In the genomic region with DNA sequence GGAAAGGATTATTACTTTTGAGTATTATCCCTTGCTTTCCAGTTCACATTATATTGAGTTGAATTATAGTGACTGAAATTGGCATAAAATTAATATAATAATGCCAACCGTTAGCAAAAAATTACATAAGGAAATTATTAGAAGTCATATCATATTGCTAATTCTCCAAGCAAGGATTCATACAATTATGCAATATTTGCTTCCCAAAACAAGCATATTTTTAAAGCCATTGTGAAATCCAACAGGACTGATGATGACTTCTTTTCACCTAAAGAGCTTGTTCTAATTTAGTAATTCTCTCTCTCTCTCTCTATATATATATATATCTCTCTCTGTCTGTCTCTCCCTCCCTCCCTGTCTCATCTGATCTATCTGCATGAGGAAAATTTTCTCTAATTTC, we compare ENCODE assay signal across 1 cellular context.
TF ChIP-seq lines count a peak whose summit lies in the region.

No MANE protein-coding gene starts in this region.

TF ChIP-seq in GM23338, 12 proteins besides CTCF, POLR2A, EP300 and RAD21 (continued from another document):
- TF ChIP-seq, protein P1, sequence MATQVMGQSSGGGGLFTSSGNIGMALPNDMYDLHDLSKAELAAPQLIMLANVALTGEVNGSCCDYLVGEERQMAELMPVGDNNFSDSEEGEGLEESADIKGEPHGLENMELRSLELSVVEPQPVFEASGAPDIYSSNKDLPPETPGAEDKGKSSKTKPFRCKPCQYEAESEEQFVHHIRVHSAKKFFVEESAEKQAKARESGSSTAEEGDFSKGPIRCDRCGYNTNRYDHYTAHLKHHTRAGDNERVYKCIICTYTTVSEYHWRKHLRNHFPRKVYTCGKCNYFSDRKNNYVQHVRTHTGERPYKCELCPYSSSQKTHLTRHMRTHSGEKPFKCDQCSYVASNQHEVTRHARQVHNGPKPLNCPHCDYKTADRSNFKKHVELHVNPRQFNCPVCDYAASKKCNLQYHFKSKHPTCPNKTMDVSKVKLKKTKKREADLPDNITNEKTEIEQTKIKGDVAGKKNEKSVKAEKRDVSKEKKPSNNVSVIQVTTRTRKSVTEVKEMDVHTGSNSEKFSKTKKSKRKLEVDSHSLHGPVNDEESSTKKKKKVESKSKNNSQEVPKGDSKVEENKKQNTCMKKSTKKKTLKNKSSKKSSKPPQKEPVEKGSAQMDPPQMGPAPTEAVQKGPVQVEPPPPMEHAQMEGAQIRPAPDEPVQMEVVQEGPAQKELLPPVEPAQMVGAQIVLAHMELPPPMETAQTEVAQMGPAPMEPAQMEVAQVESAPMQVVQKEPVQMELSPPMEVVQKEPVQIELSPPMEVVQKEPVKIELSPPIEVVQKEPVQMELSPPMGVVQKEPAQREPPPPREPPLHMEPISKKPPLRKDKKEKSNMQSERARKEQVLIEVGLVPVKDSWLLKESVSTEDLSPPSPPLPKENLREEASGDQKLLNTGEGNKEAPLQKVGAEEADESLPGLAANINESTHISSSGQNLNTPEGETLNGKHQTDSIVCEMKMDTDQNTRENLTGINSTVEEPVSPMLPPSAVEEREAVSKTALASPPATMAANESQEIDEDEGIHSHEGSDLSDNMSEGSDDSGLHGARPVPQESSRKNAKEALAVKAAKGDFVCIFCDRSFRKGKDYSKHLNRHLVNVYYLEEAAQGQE (IDR thresholded peaks at IDR 0.05; ENCODE audit: unreplicated experiment), result no peak
- no peak for TF ChIP-seq ETS1 (IDR thresholded peaks at IDR 0.05)
- no peak for TF ChIP-seq EZH2phosphoT487 (IDR thresholded peaks at IDR 0.05; ENCODE audit: unreplicated experiment)
- no peak for TF ChIP-seq NANOG (IDR thresholded peaks at IDR 0.05; ENCODE audit: borderline replicate concordance)
- TF ChIP-seq ZNF462 (CRISPR knock-in tag; IDR thresholded peaks at IDR 0.05), result no peak
- no peak for TF ChIP-seq EZH2 (IDR thresholded peaks at IDR 0.05; ENCODE audit: low read depth, unreplicated experiment)
- no peak for TF ChIP-seq POLR2AphosphoS5 (IDR thresholded peaks at IDR 0.05; ENCODE audit: low read depth)
- TF ChIP-seq ZNF114 (CRISPR knock-in tag; IDR thresholded peaks at IDR 0.05), result no peak
- TF ChIP-seq ZNF331 (CRISPR knock-in tag; IDR thresholded peaks at IDR 0.05; ENCODE audit: low read depth), result no peak
